In genomic region chr6:157786221-157786620, GRCh38 we compare ENCODE assay signal across 33 cellular contexts.
"Had no signal": no experiment of that assay in that cellular context is flagged by ENCODE, and none has a peak within 500 bp of the region (broad histone marks: within the 10 kb centered on the region; RNA-seq: fewer than 3 reads in every experiment).

No MANE protein-coding gene starts in this region.

- H3K4me3 ChIP-seq: adrenal gland, ascending aorta, body of pancreas, breast epithelium, cardiac muscle cell had no signal

- H3K9me3 ChIP-seq: adrenal gland, ascending aorta, body of pancreas, breast epithelium had no signal

- DNase-seq: activated effector memory CD4-positive, alpha-beta T cell treated with anti-CD3 and anti-CD28 coated beads, Interleukin-2, amount 50 U/mL, for 16 hours; activated effector memory CD4-positive, alpha-beta T cell treated with Interleukin-2 at 50 U/mL for 16 hours; activated gamma-delta T cell; activated gamma-delta T cell treated with Interleukin-2 at 50 U/mL for 16 hours; activated naive CD4-positive, alpha-beta T cell; activated naive CD4-positive, alpha-beta T cell treated with anti-CD3 and anti-CD28 coated beads for 36 hours; activated naive CD4-positive, alpha-beta T cell treated with anti-CD3 and anti-CD28 coated beads, Interleukin-2, amount 10 ng/mL, durations not matched to agents 7 days and 5 days; activated naive CD4-positive, alpha-beta T cell treated with anti-CD3 and anti-CD28 coated beads, Interleukin-2, amount 50 U/mL, for 16 hours; activated naive CD4-positive, alpha-beta T cell treated with Interleukin-2 at 50 U/mL for 16 hours; activated naive CD8-positive, alpha-beta T cell treated with anti-CD3 and anti-CD28 coated beads for 36 hours; activated naive CD8-positive, alpha-beta T cell treated with anti-CD3 and anti-CD28 coated beads, Interleukin-2, amount 10 ng/mL, durations not matched to agents 7 days and 5 days; activated naive CD8-positive, alpha-beta T cell treated with anti-CD3 and anti-CD28 coated beads, Interleukin-2, amount 50 U/mL, for 24 hours; activated T-cell treated with anti-CD3 and anti-CD28 coated beads, Interleukin-2, amount 50 U/mL, for 24 hours; activated T-cell treated with anti-CD3 and anti-CD28 coated beads, Interleukin-2, amount 50 U/mL, for 4 hours; activated T-cell treated with anti-CD3 and anti-CD28 coated beads, Interleukin-2, amount 50 U/mL, for 48 hours; activated T-cell treated with anti-CD3 and anti-CD28 coated beads, Interleukin-2, amount 50 U/mL, for 72 hours; adrenal gland; amniotic stem cell; amygdala; anterior cingulate cortex; aorta; body of pancreas; brain microvascular endothelial cell; caudate nucleus; central memory CD4-positive, alpha-beta T cell; cerebellar nuclear complex had no signal

- H3K27me3 ChIP-seq: adrenal gland, ascending aorta, body of pancreas, brain microvascular endothelial cell, breast epithelium, cardiac muscle cell had no signal

- ATAC-seq: activated naive CD4-positive, alpha-beta T cell treated with anti-CD3 and anti-CD28 coated beads, Interleukin-2, amount 50 U/mL, for 72 hours; activated naive CD8-positive, alpha-beta T cell treated with anti-CD3 and anti-CD28 coated beads, Interleukin-2, amount 50 U/mL, for 24 hours; activated T-cell treated with anti-CD3 and anti-CD28 coated beads, Interleukin-2, amount 50 U/mL, for 4 hours; activated T-cell treated with anti-CD3 and anti-CD28 coated beads, Interleukin-2, amount 50 U/mL, for 72 hours; activated T-helper 17 cell treated with anti-CD3 and anti-CD28 coated beads, Interleukin-2, amount 50 U/mL, for 72 hours had no signal

- FAIRE-seq: astrocyte, bronchial epithelial cell had no signal

- H3K27ac ChIP-seq: adrenal gland, ascending aorta, brain microvascular endothelial cell, breast epithelium, cardiac muscle cell had no signal

- H3K4me1 ChIP-seq: adrenal gland, ascending aorta had no signal

- H3K36me3 ChIP-seq: adrenal gland, ascending aorta, brain microvascular endothelial cell, breast epithelium, cardiac muscle cell had no signal
